In the genomic region with DNA sequence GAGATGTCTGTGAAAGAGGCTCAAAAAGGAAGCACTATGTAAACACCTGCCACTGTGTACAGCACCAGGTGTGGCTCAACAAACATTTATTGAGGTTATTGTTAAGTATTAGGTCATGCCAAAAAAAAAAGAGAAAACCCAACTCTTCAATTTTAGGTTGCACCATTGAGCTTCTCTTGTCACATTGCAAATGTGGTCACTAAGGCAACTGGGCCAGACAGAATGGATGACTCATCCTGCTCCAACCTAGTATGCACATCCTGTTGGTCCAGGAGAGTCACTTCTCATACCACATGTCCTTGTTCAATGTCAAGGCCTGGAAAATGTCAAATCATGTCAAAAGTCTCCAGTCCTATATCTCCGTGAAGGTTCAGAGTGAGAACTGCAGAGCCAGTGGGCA, we compare ENCODE assay signal across 10 cellular contexts. TPM values are rescaled to one million over a fixed set of nuclear protein-coding genes. Genes with fewer than 3 reads are reported as not detected.
DNase-seq lines count a peak whose midpoint lies in the region; ATAC-seq and TF ChIP-seq lines count a peak whose summit lies in the region.
"Had no signal": no experiment of that assay in that cellular context is flagged by ENCODE, and none has a peak within 500 bp of the region (broad histone marks: within the 10 kb centered on the region; RNA-seq: fewer than 3 reads in every experiment).

No MANE protein-coding gene starts in this region.

- H2AK9ac ChIP-seq in IMR-90 (replicated peaks; ENCODE audit: low read depth, low read length, poor library complexity) = no peak overlapping the region

- peaks cover 0 to 6% of the 10 kb centered on the region in 2 experiments; a peak in 1 of 4 replicates for H3K79me1 ChIP-seq in IMR-90 (ENCODE audit: low read depth in 1 of 2, low read length in 2 of 2)

- H3K14ac ChIP-seq in IMR-90 (replicated peaks; ENCODE audit: low read depth, low read length) = no peak overlapping the region

- H3K9me3 Mint-ChIP-seq in central memory CD8-positive, alpha-beta T cell = no peaks in the 10 kb centered on the region
- H3K9me3 Mint-ChIP-seq: naive B cell had no signal

- H3K9me3 ChIP-seq in IMR-90 (ENCODE audit: control insufficient read depth, insufficient read depth, low read length) (no peaks in the 10 kb centered on the region), SJSA1 (replicated peaks) (no peaks in the 10 kb centered on the region), smooth muscle cell (replicated peaks; ENCODE audit: low read depth) (no peaks in the 10 kb centered on the region), right atrium auricular region (no peaks in the 10 kb centered on the region)

- peaks cover 11% of the 10 kb centered on the region for H3K4me1 Mint-ChIP-seq in central memory CD8-positive, alpha-beta T cell
- H3K4me1 Mint-ChIP-seq: naive B cell had no signal

- CTCF ChIA-PET in IMR-90 (lab: Yijun Ruan, JAX) = interaction anchor here (0.6 to 1.4 kb wide), 3 partner anchors 16 to 111 kb away, joined by 3 to 5 read pairs (median 4); no protein-coding TSS in a partner anchor

- BruUV-seq in IMR-90 (replicated peaks; lab: Mats Ljungman, UMichigan) = no TSS peak

- H3K9ac ChIP-seq in IMR-90 (ENCODE audit: low read depth, low read length) (no peak overlapping the region), smooth muscle cell (ENCODE audit: low read depth) (peak overlapping the region; percentile 74)

- H2BK120ac ChIP-seq in IMR-90 (ENCODE audit: low read depth, low read length) = no peak overlapping the region

- H2BK15ac ChIP-seq in IMR-90 (ENCODE audit: low read depth, low read length) = no peak overlapping the region

- H3K27me3 Mint-ChIP-seq in central memory CD8-positive, alpha-beta T cell = peaks cover 7% of the 10 kb centered on the region

- H3K4ac ChIP-seq in IMR-90 (ENCODE audit: low read depth, low read length) = no peak overlapping the region

- no peak overlapping the region for H3K4me3 Mint-ChIP-seq in central memory CD8-positive, alpha-beta T cell
- H3K4me3 Mint-ChIP-seq: naive B cell had no signal

- DNase-seq in GM04503 (ENCODE audit: low read depth) = peak; percentile 81
- peak; percentile 89 for DNase-seq in IMR-90
- DNase-seq in SJSA1 (ENCODE audit: low read depth in 1 of 2, low spot score in 2 of 2) = peak; percentile 49 to 76
- DNase-seq in central memory CD8-positive, alpha-beta T cell (ENCODE audit: low spot score in 2 of 2) = peak in 1 of 2 donors; percentile 37
- DNase-seq in smooth muscle cell (lab: John Stamatoyannopoulos, UW; ENCODE audit: unreplicated experiment) = no peak
- no peak for DNase-seq in right atrium auricular region (ENCODE audit: low spot score)
- DNase-seq in Right ventricle myocardium inferior (ENCODE audit: missing footprints) = no peak
- DNase-seq: naive B cell had no signal

- TF ChIP-seq CTCF in IMR-90 (conservative IDR thresholded peaks at IDR 0.05; ENCODE audit: low read depth, low read length) (no peak), smooth muscle cell (IDR thresholded peaks at IDR 0.05; ENCODE audit: borderline replicate concordance, insufficient read depth, poor library complexity, severe bottlenecking) (no peak), right atrium auricular region (IDR thresholded peaks at IDR 0.05) (no peak)

- H2AK5ac ChIP-seq in IMR-90 (ENCODE audit: low read depth, low read length) = no peak overlapping the region

- H3K23ac ChIP-seq in IMR-90 (ENCODE audit: low read depth, low read length) = no peak overlapping the region

- TF ChIP-seq POLR2A in IMR-90 (IDR thresholded peaks at IDR 0.05; ENCODE audit: low read depth, low read length) = no peak

- dilution Hi-C loops in IMR-90 (cut with HindIII; ENCODE audit: low sequenced_read_pairs, unreplicated experiment) = no loop called here

- no CpG with 5 or more reads among the region's 1 CpG for WGBS in IMR-90 (ENCODE audit: extremely low coverage in 2 of 2, insufficient read length in 1 of 2), 2 experiments
- 9% methylated on average over 1 of the region's 1 CpG for WGBS in smooth muscle cell (ENCODE audit: low lambda C conversion rate)

- no peak overlapping the region for H4K8ac ChIP-seq in IMR-90 (ENCODE audit: low read depth in 2 of 2, low read length in 2 of 2)

- no peak overlapping the region for H3K18ac ChIP-seq in IMR-90 (ENCODE audit: low read depth, low read length)

- H3K4me3 ChIP-seq in IMR-90 (ENCODE audit: insufficient read depth, low read depth, low read length) (no peak overlapping the region), SJSA1 (no peak overlapping the region), smooth muscle cell (no peak overlapping the region), right atrium auricular region (no peak overlapping the region)

- no peaks in the 10 kb centered on the region for H4K20me1 ChIP-seq in IMR-90 (ENCODE audit: insufficient read depth, low read length)
- H4K20me1 ChIP-seq in smooth muscle cell (ENCODE audit: low read depth) = no peaks in the 10 kb centered on the region

- H3K27me3 ChIP-seq in IMR-90 (ENCODE audit: control insufficient read depth, insufficient read depth, low read length) (no peaks in the 10 kb centered on the region), SJSA1 (replicated peaks) (no peaks in the 10 kb centered on the region), smooth muscle cell (ENCODE audit: low read depth) (no peaks in the 10 kb centered on the region), right atrium auricular region (no peaks in the 10 kb centered on the region)

- H4K5ac ChIP-seq in IMR-90 (ENCODE audit: low read depth, low read length) = no peak overlapping the region

- in situ Hi-C loops in IMR-90 (cut with MboI; ENCODE audit: low sequenced_read_pairs) = no loop called here

- no peak overlapping the region for H3K27ac ChIP-seq in IMR-90 (ENCODE audit: insufficient read depth, low read length)
- H3K27ac ChIP-seq in SJSA1 = peak overlapping the region; percentile 10
- peak overlapping the region; percentile 93 for H3K27ac ChIP-seq in smooth muscle cell (ENCODE audit: low read depth)
- no peak overlapping the region for H3K27ac ChIP-seq in right atrium auricular region

- H3K9me1 ChIP-seq in IMR-90 (ENCODE audit: insufficient read depth, low read length) = 0 out of 2 replicates have a peak, but pooled peaks cover 8% of the 10 kb centered on the region

- intact Hi-C loops in IMR-90 (cut with micrococcal nuclease) = no loop called here
- intact Hi-C loops in Right ventricle myocardium inferior (cut with DNase I) = no loop called here

- ATAC-seq in GM21528 (IDR thresholded peaks at IDR 0.05; ENCODE audit: low FRiP score, unreplicated experiment) (peak; percentile 82), IMR-90 (ENCODE audit: low read depth) (peak; percentile 41), Right ventricle myocardium inferior (no peak)
- ATAC-seq in central memory CD8-positive, alpha-beta T cell (replicated peaks; ENCODE audit: extremely low read depth, poor library complexity, severe bottlenecking) = peak; percentile 97

- H3F3A ChIP-seq in smooth muscle cell (ENCODE audit: low read depth) = peaks cover 33% of the 10 kb centered on the region

- H4K91ac ChIP-seq in IMR-90 (ENCODE audit: insufficient read depth, low read depth, low read length) = no peak overlapping the region

- H3K4me1 ChIP-seq in IMR-90 (ENCODE audit: control insufficient read depth, insufficient read depth, low read length) (peaks cover 19% of the 10 kb centered on the region), SJSA1 (replicated peaks) (peaks cover 13% of the 10 kb centered on the region), smooth muscle cell (ENCODE audit: low read depth) (no peaks in the 10 kb centered on the region), right atrium auricular region (no peaks in the 10 kb centered on the region)

- TF ChIP-seq RAD21 in IMR-90 (IDR thresholded peaks at IDR 0.05; ENCODE audit: low read length) = no peak; the same call in 1 of the 2 replicates

- H2AFZ ChIP-seq in IMR-90 (replicated peaks; ENCODE audit: low read length, poor library complexity) (no peak overlapping the region), smooth muscle cell (ENCODE audit: low read depth) (no peak overlapping the region)

- peaks cover 3% of the 10 kb centered on the region for H3K36me3 Mint-ChIP-seq in central memory CD8-positive, alpha-beta T cell (ENCODE audit: insufficient read depth)
- H3K36me3 Mint-ChIP-seq: naive B cell had no signal

- H2BK5ac ChIP-seq in IMR-90 (ENCODE audit: low read depth, low read length, poor library complexity, severe bottlenecking) = no peak overlapping the region

- H3K4me2 ChIP-seq in IMR-90 (ENCODE audit: low read depth, low read length) = no peak overlapping the region
- H3K4me2 ChIP-seq in smooth muscle cell = peak overlapping the region; percentile 37

- no peak overlapping the region for H3K56ac ChIP-seq in IMR-90 (ENCODE audit: extremely low read depth, insufficient read depth, low read length)

- H2BK20ac ChIP-seq in IMR-90 (ENCODE audit: low read depth, low read length) = no peak overlapping the region

- no peaks in the 10 kb centered on the region for H3K79me2 ChIP-seq in smooth muscle cell (ENCODE audit: low read depth)

- H3K27ac Mint-ChIP-seq in central memory CD8-positive, alpha-beta T cell (ENCODE audit: low read depth) = peak overlapping the region; percentile 49
- H3K27ac Mint-ChIP-seq: naive B cell had no signal

- POLR2A ChIA-PET in IMR-90 (lab: Charles Lee; ENCODE audit: unreplicated experiment) = no interaction called here

- H3K36me3 ChIP-seq in IMR-90 (ENCODE audit: control insufficient read depth, insufficient read depth, low read length) (no peaks in the 10 kb centered on the region), SJSA1 (no peaks in the 10 kb centered on the region), smooth muscle cell (ENCODE audit: low read depth) (no peaks in the 10 kb centered on the region), right atrium auricular region (no peaks in the 10 kb centered on the region)

TF ChIP-seq in IMR-90, 13 proteins besides CTCF, POLR2A, EP300 and RAD21 (continues in another document):
- peak; percentile 82 for TF ChIP-seq CEBPB (IDR thresholded peaks at IDR 0.05; ENCODE audit: low read depth, low read length)
- TF ChIP-seq RFX5 (IDR thresholded peaks at IDR 0.05; ENCODE audit: low read depth, low read length) = no peak

RNA-seq across cellular contexts. Expression of gene HOXB1, which starts 25.0 kb away (rescaled TPM):
- total RNA-seq in IMR-90 (2012; rRNA removed) (not detected in 2 replicates), smooth muscle cell (not detected in 2 replicates), right atrium auricular region (not detected), Right ventricle myocardium inferior (not detected)
- polyA plus RNA-seq in IMR-90 (2012; rRNA removed) (not detected in 2 replicates), smooth muscle cell (not detected in 2 replicates)
- polyA plus RNA-seq in IMR-90 (2012; cell fraction: cytosol; rRNA removed) = not detected in 2 replicates
- polyA plus RNA-seq in IMR-90 (2012; cell fraction: nucleus; rRNA removed; ENCODE audit: low replicate concordance) = 0.05 TPM in 1 of 2 replicates, not detected in the other
- not detected in 2 replicates for total RNA-seq in SJSA1 (2014; rRNA removed; shearing (Covaris generic))
- total RNA-seq: SK-MEL-5 had no signal

RNA-seq across cellular contexts. Expression of gene HOXB2, which starts 39.1 kb away (rescaled TPM):
- total RNA-seq in IMR-90 (2012; rRNA removed) (2.7 and 3.1 TPM in 2 replicates), smooth muscle cell (16.9 and 40.4 TPM in 2 replicates), right atrium auricular region (1 to 10 TPM; 4.8 to 5.5 TPM), Right ventricle myocardium inferior (2.5 TPM)
- polyA plus RNA-seq in IMR-90 (2012; rRNA removed) (29.9 and 33.8 TPM in 2 replicates), smooth muscle cell (26.5 and 35.6 TPM in 2 replicates)
- polyA plus RNA-seq in IMR-90 (2012; cell fraction: cytosol; rRNA removed) = 31.5 and 50.7 TPM in 2 replicates
- 69.3 and 123 TPM in 2 replicates for polyA plus RNA-seq in IMR-90 (2012; cell fraction: nucleus; rRNA removed; ENCODE audit: low replicate concordance)
- total RNA-seq in SJSA1 (2014; rRNA removed; shearing (Covaris generic)) = 4.2 and 10.5 TPM in 2 replicates
- total RNA-seq: SK-MEL-5 had no signal

Comparison
In these comparisons a context has a peak if more than half of its experiments do, and no peak if none do; other contexts are left out.
1. DNase-seq: peak in GM04503 (single experiment), IMR-90 (single experiment) and SJSA1 (2 of 2); none in smooth muscle cell (single experiment), right atrium auricular region (single experiment) and Right ventricle myocardium inferior (single experiment).
2. H3K27ac ChIP-seq: peak in SJSA1 (single experiment) and smooth muscle cell (single experiment); none in IMR-90 (single experiment) and right atrium auricular region (0 of 2).